ENCODE assay signal across 20 cellular contexts in genomic region chr2:30777662-30778505, GRCh38. TPM values are rescaled to one million over a fixed set of nuclear protein-coding genes. Genes with fewer than 3 reads are reported as not detected.
DNase-seq lines count a peak whose midpoint lies in the region; ATAC-seq and TF ChIP-seq lines count a peak whose summit lies in the region.
"Had no signal": no experiment of that assay in that cellular context is flagged by ENCODE, and none has a peak within 500 bp of the region (broad histone marks: within the 10 kb centered on the region; RNA-seq: fewer than 3 reads in every experiment).

No MANE protein-coding gene starts in this region.

- no peak overlapping the region for H3K4me3 Mint-ChIP-seq in GM23338
- H3K4me3 Mint-ChIP-seq in activated CD8-positive, alpha-beta memory T cell treated with anti-CD3 and anti-CD28 coated beads, Interleukin-2, amount 10 ng/mL, durations not matched to agents 7 days and 5 days, result no peak overlapping the region

- H3K27ac Mint-ChIP-seq in GM23338, result peak overlapping the region; percentile 74; the same call in 1 of the 2 replicates
- no peak overlapping the region for H3K27ac Mint-ChIP-seq in activated CD8-positive, alpha-beta memory T cell treated with anti-CD3 and anti-CD28 coated beads, Interleukin-2, amount 10 ng/mL, durations not matched to agents 7 days and 5 days

- H3F3A ChIP-seq in GM23338 (replicated peaks; ENCODE audit: low read depth) (no peaks in the 10 kb centered on the region), smooth muscle cell (ENCODE audit: low read depth) (no peaks in the 10 kb centered on the region)

- H3K79me2 ChIP-seq in GM23338 (replicated peaks; ENCODE audit: insufficient read depth) (no peaks in the 10 kb centered on the region), smooth muscle cell (ENCODE audit: low read depth) (no peaks in the 10 kb centered on the region)

- H3K27me3 ChIP-seq in GM23338 (ENCODE audit: insufficient read depth), result no peaks in the 10 kb centered on the region
- no peaks in the 10 kb centered on the region for H3K27me3 ChIP-seq in smooth muscle cell (ENCODE audit: low read depth)

- no peaks in the 10 kb centered on the region for H3K4me1 ChIP-seq in GM23338 (ENCODE audit: insufficient read depth)
- no peaks in the 10 kb centered on the region for H3K4me1 ChIP-seq in smooth muscle cell (ENCODE audit: low read depth)
- H3K4me1 ChIP-seq: A549 had no signal

- peaks cover 7% of the 10 kb centered on the region; the same call in 1 of the 2 replicates for H3K9me2 ChIP-seq in GM23338 (ENCODE audit: insufficient read depth)

- CTCF ChIA-PET in activated CD8-positive, alpha-beta memory T cell treated with anti-CD3 and anti-CD28 coated beads, Interleukin-2, amount 10 ng/mL, durations not matched to agents 7 days and 5 days (lab: Charles Lee), result no interaction called here

- DNase-seq in GM23338 (ENCODE audit: low spot score) (no peak), left lobe of liver (ENCODE audit: low spot score) (peak; percentile 23), posterior vena cava (ENCODE audit: low spot score) (peak; percentile 28), GOT3 (lab: John Stamatoyannopoulos, UW) (no peak), SIG-M5 treated with dmso at 0.1 percent for 504 hours (lab: John Stamatoyannopoulos, UW; ENCODE audit: unreplicated experiment) (no peak), smooth muscle cell (lab: John Stamatoyannopoulos, UW; ENCODE audit: unreplicated experiment) (no peak)
- peak; percentile 9 for DNase-seq in activated CD8-positive, alpha-beta memory T cell treated with anti-CD3 and anti-CD28 coated beads, Interleukin-2, amount 10 ng/mL, durations not matched to agents 7 days and 5 days
- DNase-seq: C1 segment of cervical spinal cord, HCEC 1CT, KBM-7, MV-4-11, NCI-H1417 treated with DMSO at 0.1 percent for 48 hours, NCI-H2029 treated with DMSO at 0.1 percent for 48 hours, NCI-H2171 treated with DMSO at 0.1 percent for 48 hours, NCI-H446 treated with DMSO at 0.1 percent for 48 hours, NCI-H82, PC-3 had no signal

- H3K9me3 Mint-ChIP-seq in GM23338, result no peaks in the 10 kb centered on the region
- no peaks in the 10 kb centered on the region for H3K9me3 Mint-ChIP-seq in activated CD8-positive, alpha-beta memory T cell treated with anti-CD3 and anti-CD28 coated beads, Interleukin-2, amount 10 ng/mL, durations not matched to agents 7 days and 5 days (ENCODE audit: low read depth)

- no peak overlapping the region for H3K9ac ChIP-seq in smooth muscle cell (ENCODE audit: low read depth)

- H2AFZ ChIP-seq in GM23338, result no peak overlapping the region
- H2AFZ ChIP-seq in smooth muscle cell (ENCODE audit: low read depth), result no peak overlapping the region

- TF ChIP-seq CTCF in GM23338 (conservative IDR thresholded peaks at IDR 0.05; ENCODE audit: low read depth in 2 of 2) (no peak), smooth muscle cell (IDR thresholded peaks at IDR 0.05; ENCODE audit: borderline replicate concordance, insufficient read depth, poor library complexity, severe bottlenecking) (no peak)

- intact Hi-C loops in posterior vena cava (cut with DNase I), result no loop called here

- no peaks in the 10 kb centered on the region for H3K9me3 ChIP-seq in smooth muscle cell (replicated peaks; ENCODE audit: low read depth)
- H3K9me3 ChIP-seq: A549 had no signal

- WGBS in smooth muscle cell (ENCODE audit: low lambda C conversion rate), result 92% methylated on average over 12 of the region's 12 CpGs

- H4K20me1 ChIP-seq in GM23338 (replicated peaks; ENCODE audit: insufficient read depth), result no peaks in the 10 kb centered on the region
- H4K20me1 ChIP-seq in smooth muscle cell (ENCODE audit: low read depth), result no peaks in the 10 kb centered on the region

- no peak overlapping the region for H3K27ac ChIP-seq in GM23338 (ENCODE audit: low read depth)
- H3K27ac ChIP-seq in smooth muscle cell (ENCODE audit: low read depth), result no peak overlapping the region
- H3K27ac ChIP-seq: A549 had no signal

- no peak overlapping the region for H3K4me2 ChIP-seq in GM23338
- H3K4me2 ChIP-seq in smooth muscle cell, result no peak overlapping the region
- H3K4me2 ChIP-seq: A549 had no signal

- H3K27me3 Mint-ChIP-seq in GM23338 (ENCODE audit: insufficient read depth, low read depth, poor library complexity), result no peaks in the 10 kb centered on the region
- H3K27me3 Mint-ChIP-seq in activated CD8-positive, alpha-beta memory T cell treated with anti-CD3 and anti-CD28 coated beads, Interleukin-2, amount 10 ng/mL, durations not matched to agents 7 days and 5 days, result peaks cover 29% of the 10 kb centered on the region

- ATAC-seq in GM23338 (no peak), left lobe of liver (no peak), HG02970 (IDR thresholded peaks at IDR 0.05; ENCODE audit: low FRiP score, unreplicated experiment) (no peak)
- no peak for ATAC-seq in activated CD8-positive, alpha-beta memory T cell treated with anti-CD3 and anti-CD28 coated beads, Interleukin-2, amount 10 ng/mL, durations not matched to agents 7 days and 5 days
- ATAC-seq: PC-3 had no signal

- H3K4me3 ChIP-seq in GM23338 (no peak overlapping the region), smooth muscle cell (no peak overlapping the region)
- H3K4me3 ChIP-seq: A549 had no signal

- H3K4me1 Mint-ChIP-seq in GM23338, result peaks cover 2% of the 10 kb centered on the region; the same call in 1 of the 3 replicates
- H3K4me1 Mint-ChIP-seq in activated CD8-positive, alpha-beta memory T cell treated with anti-CD3 and anti-CD28 coated beads, Interleukin-2, amount 10 ng/mL, durations not matched to agents 7 days and 5 days, result no peaks in the 10 kb centered on the region

- H3K36me3 Mint-ChIP-seq in GM23338 (ENCODE audit: low read depth), result no peaks in the 10 kb centered on the region; the same call in 2 of the 3 replicates
- H3K36me3 Mint-ChIP-seq in activated CD8-positive, alpha-beta memory T cell treated with anti-CD3 and anti-CD28 coated beads, Interleukin-2, amount 10 ng/mL, durations not matched to agents 7 days and 5 days, result no peaks in the 10 kb centered on the region

- no peaks in the 10 kb centered on the region for H3K36me3 ChIP-seq in GM23338 (ENCODE audit: insufficient read depth)
- no peaks in the 10 kb centered on the region for H3K36me3 ChIP-seq in smooth muscle cell (ENCODE audit: low read depth)

TF ChIP-seq in GM23338, 12 proteins besides CTCF, POLR2A, EP300 and RAD21 (continues in another document):
- TF ChIP-seq NANOG (IDR thresholded peaks at IDR 0.05; ENCODE audit: borderline replicate concordance) (no peak), CREB1 (CRISPR knock-in tag; IDR thresholded peaks at IDR 0.05; ENCODE audit: low read depth) (no peak), POLR2AphosphoS5 (IDR thresholded peaks at IDR 0.05; ENCODE audit: low read depth) (no peak), EZH2 (IDR thresholded peaks at IDR 0.05; ENCODE audit: low read depth, unreplicated experiment) (no peak), ZNF331 (CRISPR knock-in tag; IDR thresholded peaks at IDR 0.05; ENCODE audit: low read depth) (no peak), STAT1 (IDR thresholded peaks at IDR 0.05; ENCODE audit: unreplicated experiment) (no peak), ZNF114 (CRISPR knock-in tag; IDR thresholded peaks at IDR 0.05) (no peak), JUNB (IDR thresholded peaks at IDR 0.05; ENCODE audit: unreplicated experiment) (no peak), ETS1 (IDR thresholded peaks at IDR 0.05) (no peak)

RNA-seq across cellular contexts. Expression of gene CAPN13, which starts 29.4 kb away (rescaled TPM):
- 0.19 and 0.94 TPM in 2 replicates for total RNA-seq in GM23338 (2014; rRNA removed; shearing (Covaris generic))
- polyA plus RNA-seq in GM23338 (2016; fragmentation: Nextera tagmentation; extraction: Ambion mirVana) (0.50 and 0.61 TPM in 2 replicates), smooth muscle cell (0.40 TPM in 1 of 2 replicates, not detected in the other)
- total RNA-seq in activated CD8-positive, alpha-beta memory T cell treated with anti-CD3 and anti-CD28 coated beads, Interleukin-2, amount 10 ng/mL, durations not matched to agents 7 days and 5 days, result not detected
- total RNA-seq in left lobe of liver (0.08 TPM), posterior vena cava (not detected), smooth muscle cell (0.04 and 0.36 TPM in 2 replicates)
- total RNA-seq: Daoy had no signal

Comparison
In these comparisons a context has a peak if more than half of its experiments do, and no peak if none do; other contexts are left out.
1. DNase-seq: peak in activated CD8-positive, alpha-beta memory T cell treated with anti-CD3 and anti-CD28 coated beads, Interleukin-2, amount 10 ng/mL, durations not matched to agents 7 days and 5 days (single experiment), left lobe of liver (single experiment) and posterior vena cava (single experiment); none in GM23338 (single experiment), GOT3 (single experiment), SIG-M5 treated with dmso at 0.1 percent for 504 hours (single experiment) and smooth muscle cell (single experiment).